9 cellular contexts compared by ENCODE assay signal in genomic region chr2:218981390-218982311, GRCh38. TPM values are rescaled to one million over a fixed set of nuclear protein-coding genes. Genes with fewer than 3 reads are reported as not detected.
DNase-seq lines count a peak whose midpoint lies in the region; ATAC-seq, FAIRE-seq and TF ChIP-seq lines count a peak whose summit lies in the region.
"Had no signal": no experiment of that assay in that cellular context is flagged by ENCODE, and none has a peak within 500 bp of the region (broad histone marks: within the 10 kb centered on the region; RNA-seq: fewer than 3 reads in every experiment).

No MANE protein-coding gene starts in this region.

- peak; percentile 1 to 14; a peak in 1 of 6 replicates for ATAC-seq in A549
- peak; percentile 60 for ATAC-seq in left colon

- H3K4me3 Mint-ChIP-seq in CD14-positive monocyte, result peak overlapping the region in 1 of 2 donors; percentile 83

- H3K4me1 Mint-ChIP-seq in CD14-positive monocyte, result peaks cover 23% of the 10 kb centered on the region

- H3K36me3 Mint-ChIP-seq in CD14-positive monocyte, result peaks cover 0 to 7% of the 10 kb centered on the region in 2 donors

- CTCF ChIA-PET in A549 (lab: Yijun Ruan, JAX), result interaction anchor here (0.6 to 10.2 kb wide), 24 partner anchors 8 to 271 kb away, joined by 3 to 140 read pairs (median 9); partner anchors contain the start of genes CDK5R2 and NHEJ1

- no peak for FAIRE-seq in A549 (lab: Jason Lieb, UNC)
- FAIRE-seq: GM18507 had no signal

- DNase-seq in A549 (ENCODE audit: low read depth in 1 of 2, low spot score in 1 of 2) (peak in 1 of 2 experiments; percentile 34), HFF-Myc (ENCODE audit: extremely low read depth, low read depth) (no peak), left colon (peak in 1 of 2 donors; percentile 58), suprapubic skin (ENCODE audit: low spot score in 2 of 2) (peak; percentile 63 to 79), CD14-positive monocyte (ENCODE audit: low spot score) (no peak), amygdala (lab: John Stamatoyannopoulos, UW) (no peak), NCI-H128 (lab: John Stamatoyannopoulos, UW; ENCODE audit: unreplicated experiment) (no peak)
- peak; percentile 56 for DNase-seq in activated naive CD4-positive, alpha-beta T cell treated with anti-CD3 and anti-CD28 coated beads, Interleukin-2, amount 50 U/mL, for 16 hours

- intact Hi-C loops in left colon (cut with DNase I, micrococcal nuclease), result no loop called here
- intact Hi-C loops in CD14-positive monocyte (cut with micrococcal nuclease), result no loop called here

- H3K4me1 ChIP-seq in A549 (peaks cover 19% of the 10 kb centered on the region), suprapubic skin (peaks cover 50% of the 10 kb centered on the region)

- TF ChIP-seq POLR2A in A549 (IDR thresholded peaks at IDR 0.05; ENCODE audit: low read length) (no peak), suprapubic skin (IDR thresholded peaks at IDR 0.05) (no peak)

- H3K27ac Mint-ChIP-seq in CD14-positive monocyte, result no peak overlapping the region

- H3K4me3 ChIP-seq in A549, result peak overlapping the region; percentile 31; the same call in 1 of the 3 replicates
- no peak overlapping the region for H3K4me3 ChIP-seq in HFF-Myc (replicated peaks; ENCODE audit: low read depth, low read length)
- peak overlapping the region; percentile 38 for H3K4me3 ChIP-seq in suprapubic skin

- TF ChIP-seq RAD21 in A549 (conservative IDR thresholded peaks at IDR 0.05 in 1 of 2, IDR thresholded peaks at IDR 0.05 in 1 of 2), result no peak

- H3K27me3 Mint-ChIP-seq in CD14-positive monocyte (ENCODE audit: low read depth in 3 of 3), result peaks cover 81 to 97% (median 84%) of the 10 kb centered on the region in 3 donors

- peaks cover 100% of the 10 kb centered on the region for H3K27me3 ChIP-seq in suprapubic skin

- H3K27ac ChIP-seq in A549 (0 out of 6 replicates have a peak overlapping the region, but pooled peaks of 1 of the 2 experiments have one; percentile 21), suprapubic skin (no peak overlapping the region)

- no peaks in the 10 kb centered on the region for H3K36me3 ChIP-seq in suprapubic skin

- POLR2A ChIA-PET in A549 (lab: Yijun Ruan, JAX), result no interaction called here

- H3K4me2 ChIP-seq in A549, result peak overlapping the region; percentile 64

- TF ChIP-seq CTCF in A549 (IDR thresholded peaks at IDR 0.05) (peak; percentile 14; the same call in 1 of the 3 replicates), HFF-Myc (IDR thresholded peaks at IDR 0.05; ENCODE audit: low read depth, low read length, missing control alignments) (peak; percentile 7), suprapubic skin (IDR thresholded peaks at IDR 0.05) (no peak), CD14-positive monocyte (IDR thresholded peaks at IDR 0.05) (no peak)

- peaks cover 0 to 12% (median 5%) of the 10 kb centered on the region in 7 donors for H3K9me3 Mint-ChIP-seq in CD14-positive monocyte

- no peaks in the 10 kb centered on the region for H3K9me3 ChIP-seq in A549
- no peaks in the 10 kb centered on the region for H3K9me3 ChIP-seq in suprapubic skin

- no peak for TF ChIP-seq EP300 in A549 (IDR thresholded peaks at IDR 0.05)
- no peak for TF ChIP-seq EP300 in suprapubic skin (IDR thresholded peaks at IDR 0.05)

- WGBS in A549 (ENCODE audit: missing lambda C conversion rate), result 44% methylated on average over 32 of the region's 98 CpGs
- WGBS in suprapubic skin, result 4% methylated on average over 39 of the region's 98 CpGs

TF ChIP-seq in A549, 52 proteins besides CTCF, POLR2A, EP300 and RAD21:
- TF ChIP-seq NFE2L2 (conservative IDR thresholded peaks at IDR 0.05; ENCODE audit: low read length), result no peak
- no peak for TF ChIP-seq TP53 (CRISPR knock-in tag; IDR thresholded peaks at IDR 0.05)
- TF ChIP-seq RFX5 (IDR thresholded peaks at IDR 0.05), result no peak
- no peak for TF ChIP-seq MAX (IDR thresholded peaks at IDR 0.05)
- TF ChIP-seq ZNF302 (CRISPR knock-in tag; IDR thresholded peaks at IDR 0.05), result no peak
- TF ChIP-seq POLR2AphosphoS2 (conservative IDR thresholded peaks at IDR 0.05; ENCODE audit: low read length), result no peak
- no peak for TF ChIP-seq SMC3 (IDR thresholded peaks at IDR 0.05)
- TF ChIP-seq E2F6 (IDR thresholded peaks at IDR 0.05; ENCODE audit: borderline replicate concordance, low read depth), result no peak
- no peak for TF ChIP-seq HMGXB4 (CRISPR knock-in tag; IDR thresholded peaks at IDR 0.05; ENCODE audit: borderline replicate concordance)
- no peak for TF ChIP-seq ESRRA (IDR thresholded peaks at IDR 0.05; ENCODE audit: borderline replicate concordance, low read length)
- TF ChIP-seq ZFP36 (IDR thresholded peaks at IDR 0.05; ENCODE audit: borderline replicate concordance, partially characterized antibody), result no peak
- no peak for TF ChIP-seq USF2 (IDR thresholded peaks at IDR 0.05)
- no peak for TF ChIP-seq FOSL2 (IDR thresholded peaks at IDR 0.05)
- TF ChIP-seq FOSL2 (CRISPR knock-in tag; IDR thresholded peaks at IDR 0.05), result no peak
- TF ChIP-seq HOXA7 (CRISPR knock-in tag; IDR thresholded peaks at IDR 0.05), result no peak
- no peak for TF ChIP-seq CHD2 (IDR thresholded peaks at IDR 0.05; ENCODE audit: low read length, partially characterized antibody)
- no peak for TF ChIP-seq MYC (IDR thresholded peaks at IDR 0.05; ENCODE audit: borderline replicate concordance, low read length)
- TF ChIP-seq CBX2 (IDR thresholded peaks at IDR 0.05; ENCODE audit: borderline replicate concordance, low read depth), result no peak
- no peak for TF ChIP-seq KDM5A (IDR thresholded peaks at IDR 0.05)
TF ChIP-seq in A549: peak in this region for 0.

RNA-seq across cellular contexts. Expression of gene FEV, which starts 3.3 kb away (rescaled TPM):
- polyA plus RNA-seq in A549 (2011; rRNA removed) (not detected in 2 replicates), A549 (2017; fragmentation: RNase III; extraction: RNeasy Plus Mini Kit Qiagen cat#74134 plus additional on column Dnase treatment) (not detected in 3 replicates), CD14-positive monocyte (not detected)
- polyA plus RNA-seq in A549 (2012; cell fraction: cytosol; rRNA removed), result not detected in 2 replicates
- polyA plus RNA-seq in A549 (2012; cell fraction: nucleus; rRNA removed), result not detected in 2 replicates
- polyA minus RNA-seq in A549 (2011; rRNA and poly(A)+ RNA removed), result not detected in 2 replicates
- total RNA-seq in left colon (1 to 10 TPM; 3.9 to 4.8 TPM), suprapubic skin (not detected)

RNA-seq across cellular contexts. Expression of gene CRYBA2, which starts 11.6 kb away (rescaled TPM):
- polyA plus RNA-seq in A549 (2011; rRNA removed), result not detected in 2 replicates
- not detected in 2 replicates for polyA plus RNA-seq in A549 (2012; cell fraction: cytosol; rRNA removed)
- not detected in 2 replicates for polyA plus RNA-seq in A549 (2012; cell fraction: nucleus; rRNA removed)
- polyA plus RNA-seq in A549 (2017; fragmentation: RNase III; extraction: RNeasy Plus Mini Kit Qiagen cat#74134 plus additional on column Dnase treatment), result not detected in 3 replicates
- polyA minus RNA-seq in A549 (2011; rRNA and poly(A)+ RNA removed), result not detected in 2 replicates
- total RNA-seq in left colon, result 1 to 10 TPM; 4.1 to 6.9 TPM
- total RNA-seq in suprapubic skin, result not detected
- polyA plus RNA-seq in CD14-positive monocyte, result not detected

RNA-seq across cellular contexts. Expression of gene CDK5R2, which starts 22.2 kb away (rescaled TPM):
- polyA plus RNA-seq in A549 (2011; rRNA removed) (0.77 and 0.94 TPM in 2 replicates), A549 (2017; fragmentation: RNase III; extraction: RNeasy Plus Mini Kit Qiagen cat#74134 plus additional on column Dnase treatment) (0.43 to 0.73 TPM (median 0.63 TPM) in 3 replicates), CD14-positive monocyte (not detected)
- polyA plus RNA-seq in A549 (2012; cell fraction: cytosol; rRNA removed), result 0.58 and 0.79 TPM in 2 replicates
- polyA plus RNA-seq in A549 (2012; cell fraction: nucleus; rRNA removed), result 0.47 and 0.72 TPM in 2 replicates
- polyA minus RNA-seq in A549 (2011; rRNA and poly(A)+ RNA removed), result 1.2 and 1.3 TPM in 2 replicates
- total RNA-seq in left colon (under 1 TPM; 0.22 to 0.37 TPM), suprapubic skin (not detected)

RNA-seq across cellular contexts. Expression of gene CFAP65, which starts 59.7 kb away (rescaled TPM):
- polyA plus RNA-seq in A549 (2011; rRNA removed) (0.09 and 0.12 TPM in 2 replicates), A549 (2017; fragmentation: RNase III; extraction: RNeasy Plus Mini Kit Qiagen cat#74134 plus additional on column Dnase treatment) (0.14 to 0.28 TPM (median 0.22 TPM) in 3 replicates), CD14-positive monocyte (not detected)
- polyA plus RNA-seq in A549 (2012; cell fraction: cytosol; rRNA removed), result 0.08 and 0.09 TPM in 2 replicates
- 0.15 and 0.23 TPM in 2 replicates for polyA plus RNA-seq in A549 (2012; cell fraction: nucleus; rRNA removed)
- not detected in 2 replicates for polyA minus RNA-seq in A549 (2011; rRNA and poly(A)+ RNA removed)
- total RNA-seq in left colon (under 1 TPM; 0.39 to 0.76 TPM), suprapubic skin (not detected)

Comparison
In these comparisons a context has a peak if more than half of its experiments do, and no peak if none do; other contexts are left out.
1. DNase-seq: peak in activated naive CD4-positive, alpha-beta T cell treated with anti-CD3 and anti-CD28 coated beads, Interleukin-2, amount 50 U/mL, for 16 hours (single experiment) and suprapubic skin (2 of 2); none in HFF-Myc (single experiment), CD14-positive monocyte (single experiment), amygdala (0 of 56) and NCI-H128 (single experiment).
2. CTCF ChIP-seq: peak in A549 (single experiment) and HFF-Myc (single experiment); none in suprapubic skin (0 of 2) and CD14-positive monocyte (single experiment).
3. RNA of gene FEV, which starts 3.3 kb away (total RNA-seq): 3.9 to 4.8 TPM in left colon; not detected in suprapubic skin; every median in the first group is over 4 times any median in the second.
4. RNA of gene CRYBA2, which starts 11.6 kb away (total RNA-seq): 4.1 to 6.9 TPM in left colon; not detected in suprapubic skin; every median in the first group is over 4 times any median in the second.